In the genomic region with DNA sequence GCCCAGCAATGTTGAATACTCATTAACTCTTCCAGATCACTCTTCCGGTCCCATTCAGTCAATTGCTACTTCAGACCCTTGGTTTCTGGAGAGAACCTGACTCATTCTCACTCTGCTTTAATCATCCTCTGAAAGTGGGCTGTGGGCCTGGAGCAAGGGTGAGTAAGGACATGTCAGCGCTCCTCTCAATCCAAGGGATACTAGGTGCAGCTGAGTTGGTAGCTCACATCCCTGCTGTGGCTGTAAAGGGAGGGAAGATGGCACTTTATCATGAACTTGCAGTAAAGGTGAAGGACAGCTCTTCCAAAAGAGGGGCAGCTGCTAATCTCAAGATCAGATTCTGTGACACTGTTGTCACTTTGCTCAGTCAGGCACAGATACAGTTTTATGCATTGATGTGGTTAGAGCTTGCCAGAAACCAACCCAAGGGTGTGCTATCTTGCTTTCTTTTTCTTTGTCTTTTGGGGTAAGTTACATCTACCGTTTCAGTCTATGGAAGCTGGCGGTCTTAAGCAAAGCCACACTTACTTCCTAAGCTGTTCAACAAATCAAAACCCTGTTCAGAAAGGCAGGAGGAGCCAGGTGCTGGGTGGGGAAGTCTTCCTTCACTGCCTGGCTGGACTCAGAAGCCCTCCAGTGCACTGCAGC, we compare ENCODE assay signal across 8 cellular contexts. TPM values are rescaled to one million over a fixed set of nuclear protein-coding genes. Genes with fewer than 3 reads are reported as not detected.
DNase-seq lines count a peak whose midpoint lies in the region; ATAC-seq and TF ChIP-seq lines count a peak whose summit lies in the region.

No MANE protein-coding gene starts in this region.

- H3K27me3 Mint-ChIP-seq in activated CD4-positive, alpha-beta memory T cell treated with anti-CD3 and anti-CD28 coated beads, Interleukin-2, amount 10 ng/mL, durations not matched to agents 7 days and 5 days: no peaks in the 10 kb centered on the region
- H3K27me3 Mint-ChIP-seq in naive thymus-derived CD8-positive, alpha-beta T cell: peaks cover 0 to 3% (median 0%) of the 10 kb centered on the region in 5 donors

- CTCF ChIA-PET in activated CD4-positive, alpha-beta memory T cell treated with anti-CD3 and anti-CD28 coated beads, Interleukin-2, amount 10 ng/mL, durations not matched to agents 7 days and 5 days (lab: Charles Lee): interaction anchor here (0.8 to 0.9 kb wide), 2 partner anchors 26 to 29 kb away, joined by 3 to 4 read pairs; no protein-coding TSS in a partner anchor

- H3K4me1 Mint-ChIP-seq in activated CD4-positive, alpha-beta memory T cell treated with anti-CD3 and anti-CD28 coated beads, Interleukin-2, amount 10 ng/mL, durations not matched to agents 7 days and 5 days: peaks cover 21% of the 10 kb centered on the region
- peaks cover 36 to 55% (median 39%) of the 10 kb centered on the region in 4 donors for H3K4me1 Mint-ChIP-seq in naive thymus-derived CD8-positive, alpha-beta T cell

- no peak for TF ChIP-seq CTCF in omental fat pad (IDR thresholded peaks at IDR 0.05)

- DNase-seq in ELR (ENCODE audit: low read depth) (peak; percentile 82), SHP77 (lab: John Stamatoyannopoulos, UW) (no peak), G401 (ENCODE audit: low spot score) (no peak), omental fat pad (ENCODE audit: low spot score) (no peak), NCI-H187 (lab: John Stamatoyannopoulos, UW) (no peak)
- peak; percentile 48 for DNase-seq in activated CD4-positive, alpha-beta memory T cell treated with anti-CD3 and anti-CD28 coated beads, Interleukin-2, amount 10 ng/mL, durations not matched to agents 7 days and 5 days
- DNase-seq in naive thymus-derived CD8-positive, alpha-beta T cell: peak in 9 of 10 donors; percentile 8 to 92 (median 66)

- peak overlapping the region; percentile 42 for H3K4me3 Mint-ChIP-seq in activated CD4-positive, alpha-beta memory T cell treated with anti-CD3 and anti-CD28 coated beads, Interleukin-2, amount 10 ng/mL, durations not matched to agents 7 days and 5 days
- H3K4me3 Mint-ChIP-seq in naive thymus-derived CD8-positive, alpha-beta T cell: peak overlapping the region; percentile 54 to 83 (median 73)

- H3K27ac Mint-ChIP-seq in activated CD4-positive, alpha-beta memory T cell treated with anti-CD3 and anti-CD28 coated beads, Interleukin-2, amount 10 ng/mL, durations not matched to agents 7 days and 5 days: peak overlapping the region; percentile 93
- peak overlapping the region; percentile 84 to 96 (median 91) for H3K27ac Mint-ChIP-seq in naive thymus-derived CD8-positive, alpha-beta T cell

- POLR2A ChIA-PET in activated CD4-positive, alpha-beta memory T cell treated with anti-CD3 and anti-CD28 coated beads, Interleukin-2, amount 10 ng/mL, durations not matched to agents 7 days and 5 days (lab: Charles Lee): interaction anchor here (0.9 to 1.3 kb wide), 3 partner anchors 11 to 29 kb away, joined by 3 to 6 read pairs (median 3); no protein-coding TSS in a partner anchor
- POLR2A ChIA-PET in naive thymus-derived CD8-positive, alpha-beta T cell (lab: Charles Lee): interaction anchor here (1.1 to 1.5 kb wide), 3 partner anchors 26 to 120 kb away, joined by 4 to 9 read pairs (median 5); a partner anchor contains a TSS

- H3K9me3 Mint-ChIP-seq in activated CD4-positive, alpha-beta memory T cell treated with anti-CD3 and anti-CD28 coated beads, Interleukin-2, amount 10 ng/mL, durations not matched to agents 7 days and 5 days: peaks cover 2% of the 10 kb centered on the region
- H3K9me3 Mint-ChIP-seq in naive thymus-derived CD8-positive, alpha-beta T cell: no peaks in the 10 kb centered on the region

- in situ Hi-C loops in G401 (cut with HindIII; ENCODE audit: low sequenced_read_pairs): no loop called here

- H3K36me3 Mint-ChIP-seq in activated CD4-positive, alpha-beta memory T cell treated with anti-CD3 and anti-CD28 coated beads, Interleukin-2, amount 10 ng/mL, durations not matched to agents 7 days and 5 days (ENCODE audit: low read depth): no peaks in the 10 kb centered on the region
- no peaks in the 10 kb centered on the region for H3K36me3 Mint-ChIP-seq in naive thymus-derived CD8-positive, alpha-beta T cell

- peak; percentile 91 for ATAC-seq in HG02938 (IDR thresholded peaks at IDR 0.05; ENCODE audit: unreplicated experiment)
- ATAC-seq in naive thymus-derived CD8-positive, alpha-beta T cell: peak; percentile 94 to 97
- ATAC-seq in omental fat pad (ENCODE audit: low FRiP score): no peak

RNA-seq across cellular contexts. Expression of a gene that starts 26.5 kb away (rescaled TPM):
- 10 to 100 TPM; 27.2 to 31.1 TPM for total RNA-seq in activated CD4-positive, alpha-beta memory T cell treated with anti-CD3 and anti-CD28 coated beads, Interleukin-2, amount 10 ng/mL, durations not matched to agents 7 days and 5 days
- 10 to 100 TPM; 15.1 to 16.6 TPM for total RNA-seq in naive thymus-derived CD8-positive, alpha-beta T cell
- polyA plus RNA-seq in naive thymus-derived CD8-positive, alpha-beta T cell: 10 to 100 TPM; 29.5 to 91.1 (median 37.6) TPM
- 46.2 and 50.5 TPM in 2 replicates for total RNA-seq in G401 (2014; rRNA removed; shearing (Covaris generic))
- 10 to 100 TPM; 18.5 to 32.9 (median 25.1) TPM for total RNA-seq in omental fat pad

Comparison
In these comparisons a context has a peak if more than half of its experiments do, and no peak if none do; other contexts are left out.
1. DNase-seq: peak in ELR (single experiment), activated CD4-positive, alpha-beta memory T cell treated with anti-CD3 and anti-CD28 coated beads, Interleukin-2, amount 10 ng/mL, durations not matched to agents 7 days and 5 days (single experiment) and naive thymus-derived CD8-positive, alpha-beta T cell (9 of 10); none in SHP77 (0 of 2), G401 (single experiment), omental fat pad (single experiment) and NCI-H187 (0 of 2).